In genomic region chr11:130213143-130213978, GRCh38 we compare ENCODE assay signal across 8 cellular contexts. TPM values are rescaled to one million over a fixed set of nuclear protein-coding genes. Genes with fewer than 3 reads are reported as not detected.
DNase-seq lines count a peak whose midpoint lies in the region; ATAC-seq and TF ChIP-seq lines count a peak whose summit lies in the region.

No MANE protein-coding gene starts in this region.

- H3K36me3 ChIP-seq in parathyroid adenoma (ENCODE audit: control insufficient read depth, insufficient read depth, low read length) = no peaks in the 10 kb centered on the region

- H3K4me1 ChIP-seq in parathyroid adenoma = no peaks in the 10 kb centered on the region

- no peak overlapping the region for H3K9ac ChIP-seq in parathyroid adenoma

- H3K79me2 ChIP-seq in parathyroid adenoma = no peaks in the 10 kb centered on the region

- H3K27ac Mint-ChIP-seq in type B pancreatic cell = no peak overlapping the region

- peak; percentile 70 for ATAC-seq in GM19324 (IDR thresholded peaks at IDR 0.05; ENCODE audit: low FRiP score, unreplicated experiment)
- ATAC-seq in HG03460 (IDR thresholded peaks at IDR 0.05; ENCODE audit: unreplicated experiment) = peak; percentile 79

- no peak overlapping the region for H2AFZ ChIP-seq in parathyroid adenoma

- H3K9me3 ChIP-seq in parathyroid adenoma (ENCODE audit: control insufficient read depth, low read length) = no peaks in the 10 kb centered on the region

- peaks cover 12% of the 10 kb centered on the region for H3K4me1 Mint-ChIP-seq in type B pancreatic cell (ENCODE audit: unreplicated experiment)

- DNase-seq in RKO (ENCODE audit: low spot score) (peak; percentile 24), germinal center (ENCODE audit: low spot score) (peak; percentile 84), type B pancreatic cell (ENCODE audit: extremely low spot score, unreplicated experiment) (peak; percentile 84)
- DNase-seq in activated T-helper 9 cell treated with anti-CD3 and anti-CD28 coated beads, Interleukin-2, amount 50 U/mL, for 16 hours (ENCODE audit: low read depth) = peak; percentile 63

- H3K27ac ChIP-seq in C4-2B (no peak overlapping the region), parathyroid adenoma (no peak overlapping the region)

- TF ChIP-seq CTCF in C4-2B (conservative IDR thresholded peaks at IDR 0.05) = peak; percentile 97
- peak; percentile 85 for TF ChIP-seq CTCF in parathyroid adenoma (IDR thresholded peaks at IDR 0.05)
- peak; percentile 98 for TF ChIP-seq CTCF in type B pancreatic cell (conservative IDR thresholded peaks at IDR 0.05)

- H3K9me3 Mint-ChIP-seq in type B pancreatic cell = no peaks in the 10 kb centered on the region

- H3K4me3 ChIP-seq in parathyroid adenoma (ENCODE audit: low read depth, low read length) = no peak overlapping the region

- no peaks in the 10 kb centered on the region for H3K36me3 Mint-ChIP-seq in type B pancreatic cell

- no peaks in the 10 kb centered on the region for H3K27me3 ChIP-seq in parathyroid adenoma (ENCODE audit: control insufficient read depth, insufficient read depth, low read length)

- H3K4me2 ChIP-seq in parathyroid adenoma (ENCODE audit: low read length) = no peak overlapping the region

- H3K27me3 Mint-ChIP-seq in type B pancreatic cell = no peaks in the 10 kb centered on the region

- no peak overlapping the region for H3K4me3 Mint-ChIP-seq in type B pancreatic cell

RNA-seq across cellular contexts. Expression of gene ST14, which starts 53.8 kb away (rescaled TPM):
- total RNA-seq in type B pancreatic cell (ENCODE audit: low replicate concordance) = 71.7 and 170 TPM in 2 replicates

Comparison
In these comparisons a context has a peak if more than half of its experiments do, and no peak if none do; other contexts are left out.
1. DNase-seq: peak in every context shown above with its lines; median percentile 84 in germinal center; 84 in type B pancreatic cell; 63 in activated T-helper 9 cell treated with anti-CD3 and anti-CD28 coated beads, Interleukin-2, amount 50 U/mL, for 16 hours; 24 in RKO.